In the genomic region with DNA sequence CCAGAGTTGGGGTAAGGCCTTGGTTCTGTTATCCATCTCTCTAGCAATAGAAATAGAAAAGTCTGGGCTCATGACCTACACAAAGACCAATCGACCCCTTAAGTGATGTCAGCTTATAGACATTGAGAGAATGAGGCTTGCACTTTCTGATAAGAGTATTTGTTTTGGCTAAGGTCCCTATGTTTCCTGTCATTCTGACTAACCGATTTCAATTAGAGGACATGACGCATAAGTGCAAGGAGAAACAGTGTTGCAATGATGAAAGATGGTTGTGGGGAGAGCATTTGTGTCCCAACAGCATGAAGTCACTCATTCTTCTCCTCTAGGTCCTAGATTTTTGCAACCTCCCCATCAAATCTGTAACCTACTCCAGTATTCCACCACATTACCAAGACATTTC, we compare ENCODE assay signal across 15 cellular contexts.
DNase-seq lines count a peak whose midpoint lies in the region; ATAC-seq and TF ChIP-seq lines count a peak whose summit lies in the region.
"Had no signal": no experiment of that assay in that cellular context is flagged by ENCODE, and none has a peak within 500 bp of the region (broad histone marks: within the 10 kb centered on the region; RNA-seq: fewer than 3 reads in every experiment).

No MANE protein-coding gene starts in this region.

- H3K4me1 ChIP-seq in OCI-LY7 (ENCODE audit: insufficient read depth, low read length, poor library complexity, severe bottlenecking) = no peaks in the 10 kb centered on the region

- no peaks in the 10 kb centered on the region for H4K20me1 ChIP-seq in OCI-LY7 (ENCODE audit: insufficient read depth, low read length)

- H3K36me3 ChIP-seq in OCI-LY7 (ENCODE audit: insufficient read depth, low read length) = no peaks in the 10 kb centered on the region
- H3K36me3 ChIP-seq: BE2C had no signal

- CTCF ChIA-PET in AG04449 (lab: Yijun Ruan, JAX) (no interaction called here), OCI-LY7 (lab: Charles Lee; ENCODE audit: unreplicated experiment) (no interaction called here)

- no peak overlapping the region for H3K4me2 ChIP-seq in OCI-LY7 (ENCODE audit: low read length)

- no peak overlapping the region for H3K4me3 ChIP-seq in AG04449 (ENCODE audit: low read depth, low read length)
- no peak overlapping the region for H3K4me3 ChIP-seq in OCI-LY7 (ENCODE audit: low read depth, low read length, poor library complexity, severe bottlenecking)

- no peaks in the 10 kb centered on the region for H3K36me3 Mint-ChIP-seq in activated naive CD4-positive, alpha-beta T cell treated with anti-CD3 and anti-CD28 coated beads, Interleukin-2, amount 50 U/mL, for 72 hours
- H3K36me3 Mint-ChIP-seq: naive thymus-derived CD8-positive, alpha-beta T cell had no signal

- H3K9me3 Mint-ChIP-seq in activated naive CD4-positive, alpha-beta T cell treated with anti-CD3 and anti-CD28 coated beads, Interleukin-2, amount 50 U/mL, for 72 hours = peaks cover 3 to 4% of the 10 kb centered on the region in 2 donors

- intact Hi-C loops in OCI-LY7 (cut with micrococcal nuclease; ENCODE audit: unreplicated experiment) = no loop called here

- TF ChIP-seq CTCF in AG04449 (IDR thresholded peaks at IDR 0.05; ENCODE audit: insufficient read depth, low read length, missing control alignments) = no peak
- TF ChIP-seq CTCF in OCI-LY7 (conservative IDR thresholded peaks at IDR 0.05; ENCODE audit: low read length) = no peak

- BruUV-seq in OCI-LY7 (replicated peaks; lab: Mats Ljungman, UMichigan) = no TSS peak

- H3K9me3 ChIP-seq in OCI-LY7 (ENCODE audit: low read length) = no peaks in the 10 kb centered on the region
- H3K9me3 ChIP-seq: BE2C had no signal

- peak; percentile 79 for DNase-seq in AG04449 (ENCODE audit: low read depth, low spot score)
- DNase-seq in HS-5 (ENCODE audit: low read depth) = peak; percentile 93
- peak; percentile 79 for DNase-seq in astrocyte of the hippocampus (ENCODE audit: low read depth, low spot score)
- DNase-seq in kidney glomerular epithelial cell (lab: John Stamatoyannopoulos, UW) = peak; percentile 11
- DNase-seq in HuH-7 (ENCODE audit: low spot score) = no peak
- no peak for DNase-seq in activated naive CD4-positive, alpha-beta T cell treated with anti-CD3 and anti-CD28 coated beads, Interleukin-2, amount 50 U/mL, for 72 hours (ENCODE audit: low spot score in 2 of 2)
- no peak for DNase-seq in OCI-LY7 (ENCODE audit: low spot score)
- no peak for DNase-seq in amygdala (lab: John Stamatoyannopoulos, UW)
- DNase-seq: activated naive CD4-positive, alpha-beta T cell treated with Interleukin-2 at 50 U/mL for 16 hours; BE2C; MM.1S; naive thymus-derived CD8-positive, alpha-beta T cell; NCI-H774; stimulated activated naive CD4-positive, alpha-beta T cell had no signal

- POLR2A ChIA-PET in AG04449 (lab: Yijun Ruan, JAX) (no interaction called here), OCI-LY7 (lab: Charles Lee) (no interaction called here)

- no peak overlapping the region for H3K27ac ChIP-seq in OCI-LY7 (ENCODE audit: low read depth, low read length, poor library complexity, severe bottlenecking)

- H3K79me2 ChIP-seq in OCI-LY7 (ENCODE audit: insufficient read depth, low read depth, low read length) = no peaks in the 10 kb centered on the region

- ATAC-seq in activated naive CD4-positive, alpha-beta T cell treated with anti-CD3 and anti-CD28 coated beads, Interleukin-2, amount 50 U/mL, for 72 hours = no peak
- ATAC-seq: HCT116; naive thymus-derived CD8-positive, alpha-beta T cell had no signal

- no peak overlapping the region for H3K27ac Mint-ChIP-seq in activated naive CD4-positive, alpha-beta T cell treated with anti-CD3 and anti-CD28 coated beads, Interleukin-2, amount 50 U/mL, for 72 hours
- H3K27ac Mint-ChIP-seq: naive thymus-derived CD8-positive, alpha-beta T cell had no signal

- no peak overlapping the region for H2AFZ ChIP-seq in OCI-LY7 (ENCODE audit: low read length)

- no peaks in the 10 kb centered on the region for H3K9me2 ChIP-seq in OCI-LY7 (ENCODE audit: insufficient read depth, low read length)

Comparison
In these comparisons a context has a peak if more than half of its experiments do, and no peak if none do; other contexts are left out.
1. DNase-seq: peak in AG04449 (single experiment), HS-5 (single experiment), astrocyte of the hippocampus (single experiment) and kidney glomerular epithelial cell (single experiment); none in HuH-7 (single experiment), activated naive CD4-positive, alpha-beta T cell treated with anti-CD3 and anti-CD28 coated beads, Interleukin-2, amount 50 U/mL, for 72 hours (0 of 2), OCI-LY7 (single experiment) and amygdala (0 of 56).